Comparison of ENCODE assay signal across 22 cellular contexts in the genomic region with DNA sequence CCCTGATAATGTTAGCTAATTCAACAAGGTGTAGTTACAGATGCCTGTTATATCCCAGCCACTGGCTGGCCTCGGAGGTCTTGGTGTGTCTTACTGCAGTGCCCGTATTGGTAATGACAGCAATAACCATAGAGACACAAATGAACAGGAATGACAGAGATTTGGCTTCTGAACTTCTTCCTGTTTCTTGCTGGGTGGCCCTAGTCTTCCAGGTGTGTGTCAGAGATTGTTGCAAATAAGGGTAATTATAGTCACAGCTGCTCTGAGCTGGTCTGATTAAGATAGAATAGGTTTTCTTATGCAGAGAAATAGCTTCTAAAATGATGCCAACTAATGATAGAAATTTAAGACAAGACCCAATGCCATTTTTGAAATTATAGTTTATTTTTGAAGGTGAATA.
A peak's percentile ranks its signal among the peaks of the same experiment; 100 is the strongest.
DNase-seq lines count a peak whose midpoint lies in the region; ATAC-seq and TF ChIP-seq lines count a peak whose summit lies in the region.
"Had no signal": no experiment of that assay in that cellular context is flagged by ENCODE, and none has a peak within 500 bp of the region (broad histone marks: within the 10 kb centered on the region; RNA-seq: fewer than 3 reads in every experiment).

No MANE protein-coding gene starts in this region.

- TF ChIP-seq CTCF in OCI-LY7 (conservative IDR thresholded peaks at IDR 0.05; ENCODE audit: low read length): no peak
- TF ChIP-seq CTCF in mesothelial cell of epicardium (IDR thresholded peaks at IDR 0.05; ENCODE audit: unreplicated experiment): no peak

- BruUV-seq in OCI-LY7 (replicated peaks; lab: Mats Ljungman, UMichigan): no TSS peak

- H3K79me2 ChIP-seq in Karpas-422 (ENCODE audit: low read length) (no peaks in the 10 kb centered on the region), OCI-LY7 (ENCODE audit: insufficient read depth, low read depth, low read length) (no peaks in the 10 kb centered on the region)

- H3K4me1 Mint-ChIP-seq in mesothelial cell of epicardium: no peaks in the 10 kb centered on the region
- H3K4me1 Mint-ChIP-seq: CD8-positive, alpha-beta memory T cell had no signal

- H3K9ac ChIP-seq in Karpas-422 (ENCODE audit: low read length): peak overlapping the region; percentile 23
- H3K9ac ChIP-seq: BLaER1 treated with 17β-estradiol and CSF1 and Interleukin-3, amounts not matched to agents 10 nM and 100 nM had no signal

- H3K4me2 ChIP-seq in Karpas-422 (ENCODE audit: low read depth, low read length, poor library complexity, severe bottlenecking) (peak overlapping the region; percentile 62), OCI-LY7 (ENCODE audit: low read length) (peak overlapping the region; percentile 72)
- H3K4me2 ChIP-seq: A549; BLaER1 treated with 17β-estradiol and CSF1 and Interleukin-3, amounts not matched to agents 10 nM and 100 nM had no signal

- peak overlapping the region; percentile 39; the same call in 1 of the 2 replicates for H3K4me3 ChIP-seq in Karpas-422 (ENCODE audit: low read length)
- H3K4me3 ChIP-seq in OCI-LY7 (ENCODE audit: low read depth, low read length, poor library complexity, severe bottlenecking): peak overlapping the region; percentile 48
- H3K4me3 ChIP-seq: A549; BLaER1 treated with 17β-estradiol and CSF1 and Interleukin-3, amounts not matched to agents 10 nM and 100 nM; HAP-1 had no signal

- H3K9me2 ChIP-seq in Karpas-422 (replicated peaks; ENCODE audit: insufficient read depth, low read length): no peaks in the 10 kb centered on the region
- no peaks in the 10 kb centered on the region for H3K9me2 ChIP-seq in OCI-LY7 (ENCODE audit: insufficient read depth, low read length)

- H3K4me1 ChIP-seq in Karpas-422 (ENCODE audit: low read length) (peaks cover 28% of the 10 kb centered on the region), OCI-LY7 (ENCODE audit: insufficient read depth, low read length, poor library complexity, severe bottlenecking) (peaks cover 44% of the 10 kb centered on the region)
- H3K4me1 ChIP-seq: A549, BE2C, HAP-1 had no signal

- H3K27ac Mint-ChIP-seq in mesothelial cell of epicardium: no peak overlapping the region
- H3K27ac Mint-ChIP-seq: CD14-positive monocyte; CD4-positive, alpha-beta T cell; CD8-positive, alpha-beta memory T cell; HFFc6 had no signal

- POLR2A ChIA-PET in OCI-LY7 (lab: Charles Lee): interaction anchor here (0.7 to 2.9 kb wide), 12 partner anchors 12 to 969 kb away, joined by 3 to 10 read pairs (median 6); no protein-coding TSS in a partner anchor

- H3K9me3 ChIP-seq in Karpas-422 (ENCODE audit: low read length) (no peaks in the 10 kb centered on the region), OCI-LY7 (ENCODE audit: low read length) (peaks cover 12% of the 10 kb centered on the region; the same call in 1 of the 2 replicates)
- H3K9me3 ChIP-seq: A549; BE2C; BLaER1 treated with 17β-estradiol and CSF1 and Interleukin-3, amounts not matched to agents 10 nM and 100 nM; HAP-1 had no signal

- H3K9me3 Mint-ChIP-seq in mesothelial cell of epicardium: peaks cover 5% of the 10 kb centered on the region
- H3K9me3 Mint-ChIP-seq: CD4-positive, alpha-beta T cell; HFFc6 had no signal

- H3K36me3 ChIP-seq in Karpas-422 (ENCODE audit: insufficient read depth, low read length) (no peaks in the 10 kb centered on the region), OCI-LY7 (ENCODE audit: insufficient read depth, low read length) (peaks cover 5% of the 10 kb centered on the region)
- H3K36me3 ChIP-seq: BE2C; BLaER1 treated with 17β-estradiol and CSF1 and Interleukin-3, amounts not matched to agents 10 nM and 100 nM; HAP-1 had no signal

- CTCF ChIA-PET in OCI-LY7 (lab: Charles Lee; ENCODE audit: unreplicated experiment): interaction anchor here (1.5 kb wide), 1 partner anchor 619 kb away, joined by 3 read pairs; no protein-coding TSS in a partner anchor

- H3K27ac ChIP-seq in Karpas-422 (ENCODE audit: low read length): peak overlapping the region; percentile 87
- peak overlapping the region; percentile 95 for H3K27ac ChIP-seq in OCI-LY7 (ENCODE audit: low read depth, low read length, poor library complexity, severe bottlenecking)
- H3K27ac ChIP-seq: A549; BLaER1 treated with 17β-estradiol and CSF1 and Interleukin-3, amounts not matched to agents 10 nM and 100 nM had no signal

- H3K27me3 ChIP-seq in Karpas-422 (ENCODE audit: low read length): no peaks in the 10 kb centered on the region
- H3K27me3 ChIP-seq: BE2C; BLaER1 treated with 17β-estradiol and CSF1 and Interleukin-3, amounts not matched to agents 10 nM and 100 nM had no signal

- DNase-seq in COR-L47 (lab: John Stamatoyannopoulos, UW) (peak; percentile 1), Karpas-422 (peak; percentile 78), OCI-LY7 (ENCODE audit: low spot score) (peak; percentile 84), germinal center (ENCODE audit: low spot score) (peak; percentile 2), mesothelial cell of epicardium (ENCODE audit: low spot score in 2 of 2, unreplicated experiment in 2 of 2) (no peak), sciatic nerve (ENCODE audit: low spot score) (no peak), NCI-H1048 (lab: John Stamatoyannopoulos, UW) (no peak)
- DNase-seq: 8988T; ACHN; AML-193; BE2C; Calu3; CD4-positive, alpha-beta T cell; CD8-positive, alpha-beta memory T cell; DMS53; DMS79 treated with DMSO at 0.1 percent for 48 hours; GOT3; HFFc6 had no signal

- H4K20me1 ChIP-seq in Karpas-422 (ENCODE audit: insufficient read depth, low read depth, low read length) (no peaks in the 10 kb centered on the region), OCI-LY7 (ENCODE audit: insufficient read depth, low read length) (no peaks in the 10 kb centered on the region)
- H4K20me1 ChIP-seq: BLaER1 treated with 17β-estradiol and CSF1 and Interleukin-3, amounts not matched to agents 10 nM and 100 nM had no signal

- ATAC-seq in sciatic nerve: no peak
- ATAC-seq: A549 had no signal

- no peaks in the 10 kb centered on the region for H3K27me3 Mint-ChIP-seq in mesothelial cell of epicardium (ENCODE audit: low read depth)

- H3K36me3 Mint-ChIP-seq in mesothelial cell of epicardium: no peaks in the 10 kb centered on the region
- H3K36me3 Mint-ChIP-seq: CD14-positive monocyte; CD8-positive, alpha-beta memory T cell had no signal

- H2AFZ ChIP-seq in Karpas-422 (ENCODE audit: low read length) (peak overlapping the region; percentile 97), OCI-LY7 (ENCODE audit: low read length) (peak overlapping the region; percentile 98)

- intact Hi-C loops in OCI-LY7 (cut with micrococcal nuclease; ENCODE audit: unreplicated experiment): loop anchor here (1.0 to 10.0 kb wide), 2 partner anchors 64 to 634 kb away; partner anchors contain the start of gene MAD2L1
- intact Hi-C loops in sciatic nerve (cut with DNase I): no loop called here

- H3K4me3 Mint-ChIP-seq in mesothelial cell of epicardium: no peak overlapping the region
- H3K4me3 Mint-ChIP-seq: CD14-positive monocyte; CD4-positive, alpha-beta T cell; CD8-positive, alpha-beta memory T cell; HFFc6 had no signal

Comparison
In these comparisons a context has a peak if more than half of its experiments do, and no peak if none do; other contexts are left out.
1. DNase-seq: peak in COR-L47 (single experiment), Karpas-422 (single experiment), OCI-LY7 (single experiment) and germinal center (single experiment); none in mesothelial cell of epicardium (0 of 2), sciatic nerve (single experiment) and NCI-H1048 (single experiment).